In the genomic region with DNA sequence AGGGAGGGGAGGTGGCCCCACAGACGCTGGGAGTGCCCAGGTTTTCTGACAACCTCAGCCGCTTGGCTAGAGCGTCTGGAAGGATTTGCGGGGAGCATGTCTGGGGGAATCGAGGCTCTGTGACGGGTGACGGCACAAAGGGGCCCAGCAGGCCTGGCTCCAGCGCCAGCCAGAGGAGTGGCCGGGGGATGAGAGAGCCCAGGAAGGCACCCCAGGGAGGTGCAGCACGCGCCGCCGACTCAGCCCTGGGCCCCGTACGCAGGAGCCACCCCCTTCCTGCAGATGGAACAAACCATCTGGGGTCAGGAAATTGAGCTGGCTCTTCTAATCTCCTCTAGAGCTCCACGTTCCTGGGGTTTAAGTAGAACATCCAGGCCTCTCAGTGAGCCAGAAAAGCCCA, we compare ENCODE assay signal across 1 cellular context.
TF ChIP-seq lines count a peak whose summit lies in the region.

No MANE protein-coding gene starts in this region.

TF ChIP-seq in GM23338, 12 proteins besides CTCF, POLR2A, EP300 and RAD21 (continued from another document):
- TF ChIP-seq, protein P1, sequence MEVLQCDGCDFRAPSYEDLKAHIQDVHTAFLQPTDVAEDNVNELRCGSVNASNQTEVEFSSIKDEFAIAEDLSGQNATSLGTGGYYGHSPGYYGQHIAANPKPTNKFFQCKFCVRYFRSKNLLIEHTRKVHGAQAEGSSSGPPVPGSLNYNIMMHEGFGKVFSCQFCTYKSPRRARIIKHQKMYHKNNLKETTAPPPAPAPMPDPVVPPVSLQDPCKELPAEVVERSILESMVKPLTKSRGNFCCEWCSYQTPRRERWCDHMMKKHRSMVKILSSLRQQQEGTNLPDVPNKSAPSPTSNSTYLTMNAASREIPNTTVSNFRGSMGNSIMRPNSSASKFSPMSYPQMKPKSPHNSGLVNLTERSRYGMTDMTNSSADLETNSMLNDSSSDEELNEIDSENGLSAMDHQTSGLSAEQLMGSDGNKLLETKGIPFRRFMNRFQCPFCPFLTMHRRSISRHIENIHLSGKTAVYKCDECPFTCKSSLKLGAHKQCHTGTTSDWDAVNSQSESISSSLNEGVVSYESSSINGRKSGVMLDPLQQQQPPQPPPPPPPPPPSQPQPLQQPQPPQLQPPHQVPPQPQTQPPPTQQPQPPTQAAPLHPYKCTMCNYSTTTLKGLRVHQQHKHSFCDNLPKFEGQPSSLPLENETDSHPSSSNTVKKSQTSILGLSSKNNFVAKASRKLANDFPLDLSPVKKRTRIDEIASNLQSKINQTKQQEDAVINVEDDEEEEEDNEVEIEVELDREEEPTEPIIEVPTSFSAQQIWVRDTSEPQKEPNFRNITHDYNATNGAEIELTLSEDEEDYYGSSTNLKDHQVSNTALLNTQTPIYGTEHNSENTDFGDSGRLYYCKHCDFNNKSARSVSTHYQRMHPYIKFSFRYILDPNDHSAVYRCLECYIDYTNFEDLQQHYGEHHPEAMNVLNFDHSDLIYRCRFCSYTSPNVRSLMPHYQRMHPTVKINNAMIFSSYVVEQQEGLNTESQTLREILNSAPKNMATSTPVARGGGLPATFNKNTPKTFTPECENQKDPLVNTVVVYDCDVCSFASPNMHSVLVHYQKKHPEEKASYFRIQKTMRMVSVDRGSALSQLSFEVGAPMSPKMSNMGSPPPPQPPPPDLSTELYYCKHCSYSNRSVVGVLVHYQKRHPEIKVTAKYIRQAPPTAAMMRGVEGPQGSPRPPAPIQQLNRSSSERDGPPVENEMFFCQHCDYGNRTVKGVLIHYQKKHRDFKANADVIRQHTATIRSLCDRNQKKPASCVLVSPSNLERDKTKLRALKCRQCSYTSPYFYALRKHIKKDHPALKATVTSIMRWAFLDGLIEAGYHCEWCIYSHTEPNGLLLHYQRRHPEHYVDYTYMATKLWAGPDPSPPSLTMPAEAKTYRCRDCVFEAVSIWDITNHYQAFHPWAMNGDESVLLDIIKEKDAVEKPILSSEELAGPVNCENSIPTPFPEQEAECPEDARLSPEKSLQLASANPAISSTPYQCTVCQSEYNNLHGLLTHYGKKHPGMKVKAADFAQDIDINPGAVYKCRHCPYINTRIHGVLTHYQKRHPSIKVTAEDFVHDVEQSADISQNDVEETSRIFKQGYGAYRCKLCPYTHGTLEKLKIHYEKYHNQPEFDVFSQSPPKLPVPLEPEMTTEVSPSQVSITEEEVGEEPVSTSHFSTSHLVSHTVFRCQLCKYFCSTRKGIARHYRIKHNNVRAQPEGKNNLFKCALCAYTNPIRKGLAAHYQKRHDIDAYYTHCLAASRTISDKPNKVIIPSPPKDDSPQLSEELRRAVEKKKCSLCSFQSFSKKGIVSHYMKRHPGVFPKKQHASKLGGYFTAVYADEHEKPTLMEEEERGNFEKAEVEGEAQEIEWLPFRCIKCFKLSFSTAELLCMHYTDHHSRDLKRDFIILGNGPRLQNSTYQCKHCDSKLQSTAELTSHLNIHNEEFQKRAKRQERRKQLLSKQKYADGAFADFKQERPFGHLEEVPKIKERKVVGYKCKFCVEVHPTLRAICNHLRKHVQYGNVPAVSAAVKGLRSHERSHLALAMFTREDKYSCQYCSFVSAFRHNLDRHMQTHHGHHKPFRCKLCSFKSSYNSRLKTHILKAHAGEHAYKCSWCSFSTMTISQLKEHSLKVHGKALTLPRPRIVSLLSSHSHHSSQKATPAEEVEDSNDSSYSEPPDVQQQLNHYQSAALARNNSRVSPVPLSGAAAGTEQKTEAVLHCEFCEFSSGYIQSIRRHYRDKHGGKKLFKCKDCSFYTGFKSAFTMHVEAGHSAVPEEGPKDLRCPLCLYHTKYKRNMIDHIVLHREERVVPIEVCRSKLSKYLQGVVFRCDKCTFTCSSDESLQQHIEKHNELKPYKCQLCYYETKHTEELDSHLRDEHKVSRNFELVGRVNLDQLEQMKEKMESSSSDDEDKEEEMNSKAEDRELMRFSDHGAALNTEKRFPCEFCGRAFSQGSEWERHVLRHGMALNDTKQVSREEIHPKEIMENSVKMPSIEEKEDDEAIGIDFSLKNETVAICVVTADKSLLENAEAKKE (CRISPR knock-in tag; IDR thresholded peaks at IDR 0.05), result no peak
- no peak for TF ChIP-seq CREB1 (CRISPR knock-in tag; IDR thresholded peaks at IDR 0.05; ENCODE audit: low read depth)
- TF ChIP-seq JUNB (IDR thresholded peaks at IDR 0.05; ENCODE audit: unreplicated experiment), result no peak
- TF ChIP-seq EZH2 (IDR thresholded peaks at IDR 0.05; ENCODE audit: low read depth, unreplicated experiment), result no peak
- no peak for TF ChIP-seq POLR2AphosphoS5 (IDR thresholded peaks at IDR 0.05; ENCODE audit: low read depth)
